11 cellular contexts compared by ENCODE assay signal in genomic region chr4:54998991-54999390, GRCh38.
DNase-seq lines count a peak whose midpoint lies in the region; ATAC-seq and TF ChIP-seq lines count a peak whose summit lies in the region.
"Had no signal": no experiment of that assay in that cellular context is flagged by ENCODE, and none has a peak within 500 bp of the region (broad histone marks: within the 10 kb centered on the region; RNA-seq: fewer than 3 reads in every experiment).

No MANE protein-coding gene starts in this region.

- no peaks in the 10 kb centered on the region for H3K27me3 ChIP-seq in SK-N-SH (ENCODE audit: insufficient read depth)
- no peaks in the 10 kb centered on the region for H3K27me3 ChIP-seq in endodermal cell (ENCODE audit: control insufficient read depth, insufficient read depth, low read length, poor library complexity, severe bottlenecking)
- H3K27me3 ChIP-seq in aorta (ENCODE audit: control insufficient read depth in 1 of 2, insufficient read depth in 2 of 2, low read length in 1 of 2), result no peaks in the 10 kb centered on the region

- no peaks in the 10 kb centered on the region for H3K79me2 ChIP-seq in SK-N-SH (ENCODE audit: insufficient read depth)

- DNase-seq in SK-N-SH (no peak), endodermal cell (no peak), lung microvascular endothelial cell (ENCODE audit: low read depth in 2 of 2) (peak; percentile 67 to 71), aorta (no peak), NOMO-1 treated with DMSO at 0.1 percent for 48 hours (lab: John Stamatoyannopoulos, UW; ENCODE audit: unreplicated experiment) (no peak)
- no peak for DNase-seq in activated effector memory CD4-positive, alpha-beta T cell treated with anti-CD3 and anti-CD28 coated beads, Interleukin-2, amount 50 U/mL, for 16 hours
- DNase-seq: activated CD4-positive, alpha-beta T cell treated with anti-CD3 and anti-CD28 coated beads, Interleukin-2, amount 50 U/mL, for 4 hours; cerebellar nuclear complex; NCI-H748 treated with DMSO at 0.1 percent for 48 hours had no signal

- no peak overlapping the region for H2AFZ ChIP-seq in SK-N-SH (ENCODE audit: low read depth)

- ATAC-seq in SK-N-SH treated with all-trans-retinoic acid at 6 μM for 48 hours (no peak), aorta (ENCODE audit: low FRiP score) (peak; percentile 72), GM18498 (IDR thresholded peaks at IDR 0.05; ENCODE audit: unreplicated experiment) (no peak)

- H3F3A ChIP-seq in SK-N-SH (replicated peaks; ENCODE audit: insufficient read depth), result no peaks in the 10 kb centered on the region

- H3K9ac ChIP-seq in SK-N-SH (no peak overlapping the region), endodermal cell (ENCODE audit: extremely low read depth, low read length, poor library complexity, severe bottlenecking) (no peak overlapping the region)

- H3K4me1 ChIP-seq in SK-N-SH (ENCODE audit: control insufficient read depth in 1 of 2, insufficient read depth in 2 of 2, low read depth in 1 of 2, low read length in 1 of 2) (no peaks in the 10 kb centered on the region), endodermal cell (ENCODE audit: control insufficient read depth, insufficient read depth, low read length) (no peaks in the 10 kb centered on the region), aorta (ENCODE audit: control insufficient read depth in 1 of 2, insufficient read depth in 2 of 2, low read length in 2 of 2) (no peaks in the 10 kb centered on the region)

- H3K9me3 Mint-ChIP-seq in endodermal cell, result peaks cover 6% of the 10 kb centered on the region

- H3K27me3 Mint-ChIP-seq in endodermal cell (ENCODE audit: insufficient read depth), result no peaks in the 10 kb centered on the region

- TF ChIP-seq CTCF in SK-N-SH (IDR thresholded peaks at IDR 0.05) (peak; percentile 40), endodermal cell (conservative IDR thresholded peaks at IDR 0.05) (peak; percentile 73)

- H3K4me3 Mint-ChIP-seq in endodermal cell, result no peak overlapping the region

- intact Hi-C loops in aorta (cut with DNase I), result loop anchor here (1.0 to 10.0 kb wide), 4 partner anchors 323 to 556 kb away; no protein-coding TSS in a partner anchor

- H3K36me3 Mint-ChIP-seq in endodermal cell (ENCODE audit: low read depth), result no peaks in the 10 kb centered on the region

- peak; percentile 44 for TF ChIP-seq RAD21 in SK-N-SH (IDR thresholded peaks at IDR 0.05; ENCODE audit: low read length)

- H3K4me3 ChIP-seq in SK-N-SH (ENCODE audit: low read depth in 2 of 2, low read length in 1 of 2), result no peak overlapping the region
- H3K4me3 ChIP-seq in endodermal cell (ENCODE audit: low read length), result no peak overlapping the region
- no peak overlapping the region for H3K4me3 ChIP-seq in aorta (ENCODE audit: low read length in 2 of 2)

- no peak for TF ChIP-seq EP300 in SK-N-SH (IDR thresholded peaks at IDR 0.05; ENCODE audit: borderline replicate concordance in 1 of 2, low read depth in 1 of 2, low read length in 1 of 2)

- no peak overlapping the region for H3K27ac Mint-ChIP-seq in endodermal cell

- H3K4me1 Mint-ChIP-seq in endodermal cell, result peaks cover 2% of the 10 kb centered on the region

- no peak overlapping the region for H3K4me2 ChIP-seq in SK-N-SH

- no peak overlapping the region for H3K27ac ChIP-seq in SK-N-SH (ENCODE audit: low read depth in 2 of 2, low read length in 1 of 2)
- H3K27ac ChIP-seq in endodermal cell (ENCODE audit: low read depth, low read length), result no peak overlapping the region
- no peak overlapping the region for H3K27ac ChIP-seq in aorta (ENCODE audit: low read depth in 1 of 2, low read length in 2 of 2)

- H3K9me2 ChIP-seq in SK-N-SH, result no peaks in the 10 kb centered on the region

- POLR2A ChIA-PET in SK-N-SH (lab: Yijun Ruan, JAX), result no interaction called here

- H3K9me3 ChIP-seq in SK-N-SH (no peaks in the 10 kb centered on the region), endodermal cell (ENCODE audit: control insufficient read depth, low read length) (peaks cover 6% of the 10 kb centered on the region), aorta (ENCODE audit: control insufficient read depth, low read length) (no peaks in the 10 kb centered on the region)

- no peaks in the 10 kb centered on the region for H4K20me1 ChIP-seq in SK-N-SH (ENCODE audit: insufficient read depth)

- CTCF ChIA-PET in SK-N-SH (lab: Yijun Ruan, JAX), result interaction anchor here (1.1 to 2.1 kb wide), 7 partner anchors 8 to 347 kb away, joined by 3 to 9 read pairs (median 7); partner anchors contain the start of gene SRD5A3

- H3K36me3 ChIP-seq in SK-N-SH (replicated peaks in 1 of 2; ENCODE audit: control insufficient read depth in 1 of 2, insufficient read depth in 2 of 2, low read length in 1 of 2), result no peaks in the 10 kb centered on the region
- no peaks in the 10 kb centered on the region for H3K36me3 ChIP-seq in endodermal cell (ENCODE audit: control insufficient read depth, insufficient read depth, low read length)
- no peaks in the 10 kb centered on the region for H3K36me3 ChIP-seq in aorta (ENCODE audit: control insufficient read depth in 1 of 2, insufficient read depth in 2 of 2, low read length in 1 of 2)

TF ChIP-seq in SK-N-SH, 30 proteins besides CTCF, POLR2A, EP300 and RAD21:
- TF ChIP-seq ELF1 (IDR thresholded peaks at IDR 0.05) (no peak), MEF2A (IDR thresholded peaks at IDR 0.05; ENCODE audit: borderline replicate concordance, low read depth) (no peak), MXI1 (IDR thresholded peaks at IDR 0.05; ENCODE audit: low read depth, low read length) (no peak), CHD2 (IDR thresholded peaks at IDR 0.05; ENCODE audit: low read length, partially characterized antibody) (no peak), JUND (IDR thresholded peaks at IDR 0.05) (no peak)
- TF ChIP-seq, protein P1, sequence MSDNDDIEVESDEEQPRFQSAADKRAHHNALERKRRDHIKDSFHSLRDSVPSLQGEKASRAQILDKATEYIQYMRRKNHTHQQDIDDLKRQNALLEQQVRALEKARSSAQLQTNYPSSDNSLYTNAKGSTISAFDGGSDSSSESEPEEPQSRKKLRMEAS (IDR thresholded peaks at IDR 0.05; ENCODE audit: low read depth), result no peak
- TF ChIP-seq, protein P2, sequence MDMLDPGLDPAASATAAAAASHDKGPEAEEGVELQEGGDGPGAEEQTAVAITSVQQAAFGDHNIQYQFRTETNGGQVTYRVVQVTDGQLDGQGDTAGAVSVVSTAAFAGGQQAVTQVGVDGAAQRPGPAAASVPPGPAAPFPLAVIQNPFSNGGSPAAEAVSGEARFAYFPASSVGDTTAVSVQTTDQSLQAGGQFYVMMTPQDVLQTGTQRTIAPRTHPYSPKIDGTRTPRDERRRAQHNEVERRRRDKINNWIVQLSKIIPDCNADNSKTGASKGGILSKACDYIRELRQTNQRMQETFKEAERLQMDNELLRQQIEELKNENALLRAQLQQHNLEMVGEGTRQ (IDR thresholded peaks at IDR 0.05; ENCODE audit: borderline replicate concordance, low read depth, low read length), result no peak

TF ChIP-seq in SK-N-SH treated with all-trans-retinoic acid at 6 μM for 48 hours, 23 proteins besides CTCF, POLR2A, EP300 and RAD21 (continues in another document):
- TF ChIP-seq ARNTL (CRISPR knock-in tag; IDR thresholded peaks at IDR 0.05; ENCODE audit: borderline replicate concordance, low read depth) (no peak), ZC3H10 (CRISPR knock-in tag; IDR thresholded peaks at IDR 0.05) (no peak), OSR1 (CRISPR knock-in tag; IDR thresholded peaks at IDR 0.05) (no peak), RARB (CRISPR knock-in tag; IDR thresholded peaks at IDR 0.05) (no peak), TCF4 (CRISPR knock-in tag; IDR thresholded peaks at IDR 0.05; ENCODE audit: borderline replicate concordance) (no peak), ESRRG (CRISPR knock-in tag; IDR thresholded peaks at IDR 0.05) (no peak), ZFP30 (CRISPR knock-in tag; IDR thresholded peaks at IDR 0.05) (no peak), CSDC2 (CRISPR knock-in tag; IDR thresholded peaks at IDR 0.05) (no peak), ZNF70 (CRISPR knock-in tag; IDR thresholded peaks at IDR 0.05) (no peak), CSRNP3 (CRISPR knock-in tag; IDR thresholded peaks at IDR 0.05) (no peak)
- TF ChIP-seq, protein P3, sequence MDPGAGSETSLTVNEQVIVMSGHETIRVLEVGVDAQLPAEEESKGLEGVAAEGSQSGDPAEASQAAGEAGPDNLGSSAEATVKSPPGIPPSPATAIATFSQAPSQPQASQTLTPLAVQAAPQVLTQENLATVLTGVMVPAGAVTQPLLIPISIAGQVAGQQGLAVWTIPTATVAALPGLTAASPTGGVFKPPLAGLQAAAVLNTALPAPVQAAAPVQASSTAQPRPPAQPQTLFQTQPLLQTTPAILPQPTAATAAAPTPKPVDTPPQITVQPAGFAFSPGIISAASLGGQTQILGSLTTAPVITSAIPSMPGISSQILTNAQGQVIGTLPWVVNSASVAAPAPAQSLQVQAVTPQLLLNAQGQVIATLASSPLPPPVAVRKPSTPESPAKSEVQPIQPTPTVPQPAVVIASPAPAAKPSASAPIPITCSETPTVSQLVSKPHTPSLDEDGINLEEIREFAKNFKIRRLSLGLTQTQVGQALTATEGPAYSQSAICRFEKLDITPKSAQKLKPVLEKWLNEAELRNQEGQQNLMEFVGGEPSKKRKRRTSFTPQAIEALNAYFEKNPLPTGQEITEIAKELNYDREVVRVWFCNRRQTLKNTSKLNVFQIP (CRISPR knock-in tag; IDR thresholded peaks at IDR 0.05; ENCODE audit: borderline replicate concordance, low read depth), result no peak

Comparison
In these comparisons a context has a peak if more than half of its experiments do, and no peak if none do; other contexts are left out.
1. DNase-seq: peak in lung microvascular endothelial cell (2 of 2); none in SK-N-SH (single experiment), endodermal cell (single experiment), aorta (0 of 2), NOMO-1 treated with DMSO at 0.1 percent for 48 hours (single experiment) and activated effector memory CD4-positive, alpha-beta T cell treated with anti-CD3 and anti-CD28 coated beads, Interleukin-2, amount 50 U/mL, for 16 hours (single experiment).